17 cellular contexts compared by ENCODE assay signal in genomic region chr16:4443986-4444385, GRCh38. TPM values are rescaled to one million over a fixed set of nuclear protein-coding genes. Genes with fewer than 3 reads are reported as not detected.
DNase-seq lines count a peak whose midpoint lies in the region; ATAC-seq lines count a peak whose summit lies in the region.
"Had no signal": no experiment of that assay in that cellular context is flagged by ENCODE, and none has a peak within 500 bp of the region (broad histone marks: within the 10 kb centered on the region; RNA-seq: fewer than 3 reads in every experiment).

No MANE protein-coding gene starts in this region.

- H3K36me3 Mint-ChIP-seq in activated CD4-positive, alpha-beta memory T cell treated with anti-CD3 and anti-CD28 coated beads, Interleukin-2, amount 10 ng/mL, durations not matched to agents 7 days and 5 days (ENCODE audit: low read depth): peaks cover 72% of the 10 kb centered on the region
- H3K36me3 Mint-ChIP-seq in activated CD4-positive, alpha-beta memory T cell treated with anti-CD3 and anti-CD28 coated beads for 36 hours: peaks cover 62% of the 10 kb centered on the region
- peaks cover 8 to 16% of the 10 kb centered on the region in 2 donors for H3K36me3 Mint-ChIP-seq in activated naive CD4-positive, alpha-beta T cell treated with anti-CD3 and anti-CD28 coated beads, Interleukin-2, amount 50 U/mL, for 72 hours
- peaks cover 53% of the 10 kb centered on the region for H3K36me3 Mint-ChIP-seq in activated naive CD4-positive, alpha-beta T cell treated with anti-CD3 and anti-CD28 coated beads for 36 hours (ENCODE audit: low read depth)
- peaks cover 66% of the 10 kb centered on the region for H3K36me3 Mint-ChIP-seq in stimulated activated memory B cell treated with anti-CD40 and anti-IgM and Interleukin-4, amounts not matched to agents 10 μg/mL and 1 μg/mL and 100 μg/mL, for 72 hours

- H3K4me3 Mint-ChIP-seq in activated CD4-positive, alpha-beta memory T cell treated with anti-CD3 and anti-CD28 coated beads, Interleukin-2, amount 10 ng/mL, durations not matched to agents 7 days and 5 days: no peak overlapping the region
- H3K4me3 Mint-ChIP-seq in activated CD4-positive, alpha-beta memory T cell treated with anti-CD3 and anti-CD28 coated beads for 36 hours: no peak overlapping the region
- no peak overlapping the region for H3K4me3 Mint-ChIP-seq in activated naive CD4-positive, alpha-beta T cell treated with anti-CD3 and anti-CD28 coated beads for 36 hours
- no peak overlapping the region for H3K4me3 Mint-ChIP-seq in stimulated activated memory B cell treated with anti-CD40 and anti-IgM and Interleukin-4, amounts not matched to agents 10 μg/mL and 1 μg/mL and 100 μg/mL, for 72 hours
- H3K4me3 Mint-ChIP-seq: B cell; CD4-positive, alpha-beta T cell; CD8-positive, alpha-beta T cell had no signal

- H3K9me3 Mint-ChIP-seq in activated CD4-positive, alpha-beta memory T cell treated with anti-CD3 and anti-CD28 coated beads, Interleukin-2, amount 10 ng/mL, durations not matched to agents 7 days and 5 days: no peaks in the 10 kb centered on the region
- H3K9me3 Mint-ChIP-seq in activated CD4-positive, alpha-beta memory T cell treated with anti-CD3 and anti-CD28 coated beads for 36 hours: no peaks in the 10 kb centered on the region
- no peaks in the 10 kb centered on the region for H3K9me3 Mint-ChIP-seq in activated naive CD4-positive, alpha-beta T cell treated with anti-CD3 and anti-CD28 coated beads, Interleukin-2, amount 50 U/mL, for 72 hours
- no peaks in the 10 kb centered on the region for H3K9me3 Mint-ChIP-seq in activated naive CD4-positive, alpha-beta T cell treated with anti-CD3 and anti-CD28 coated beads for 36 hours
- H3K9me3 Mint-ChIP-seq in stimulated activated memory B cell treated with anti-CD40 and anti-IgM and Interleukin-4, amounts not matched to agents 10 μg/mL and 1 μg/mL and 100 μg/mL, for 72 hours: no peaks in the 10 kb centered on the region
- H3K9me3 Mint-ChIP-seq: CD4-positive, alpha-beta T cell; CD8-positive, alpha-beta T cell had no signal

- DNase-seq in activated CD4-positive, alpha-beta memory T cell treated with anti-CD3 and anti-CD28 coated beads, Interleukin-2, amount 10 ng/mL, durations not matched to agents 7 days and 5 days: no peak
- no peak for DNase-seq in activated CD4-positive, alpha-beta memory T cell treated with anti-CD3 and anti-CD28 coated beads for 36 hours
- DNase-seq in activated naive CD4-positive, alpha-beta T cell treated with anti-CD3 and anti-CD28 coated beads, Interleukin-2, amount 50 U/mL, for 72 hours (ENCODE audit: low spot score in 2 of 2): no peak
- DNase-seq in activated naive CD4-positive, alpha-beta T cell treated with anti-CD3 and anti-CD28 coated beads for 36 hours: no peak
- DNase-seq in head of caudate nucleus (peak in 22 of 42 donors; percentile 14 to 76 (median 34)), occipital lobe (lab: John Stamatoyannopoulos, UW) (no peak)
- DNase-seq: AML-193; Caco-2; Calu3; CD4-positive, alpha-beta T cell; CD8-positive, alpha-beta T cell; DMS79 treated with DMSO at 0.1 percent for 48 hours; GF-D8 had no signal

- CTCF ChIA-PET in activated CD4-positive, alpha-beta memory T cell treated with anti-CD3 and anti-CD28 coated beads, Interleukin-2, amount 10 ng/mL, durations not matched to agents 7 days and 5 days (lab: Charles Lee): no interaction called here
- CTCF ChIA-PET in activated CD4-positive, alpha-beta memory T cell treated with anti-CD3 and anti-CD28 coated beads for 36 hours (lab: Charles Lee): no interaction called here
- CTCF ChIA-PET in activated naive CD4-positive, alpha-beta T cell treated with anti-CD3 and anti-CD28 coated beads for 36 hours (lab: Charles Lee): no interaction called here

- intact Hi-C loops in activated CD4-positive, alpha-beta memory T cell treated with anti-CD3 and anti-CD28 coated beads for 36 hours (cut with micrococcal nuclease): no loop called here
- intact Hi-C loops in activated naive CD4-positive, alpha-beta T cell treated with anti-CD3 and anti-CD28 coated beads for 36 hours (cut with micrococcal nuclease): no loop called here
- intact Hi-C loops in head of caudate nucleus (cut with DNase I): no loop called here

- POLR2A ChIA-PET in activated CD4-positive, alpha-beta memory T cell treated with anti-CD3 and anti-CD28 coated beads, Interleukin-2, amount 10 ng/mL, durations not matched to agents 7 days and 5 days (lab: Charles Lee): no interaction called here
- POLR2A ChIA-PET in activated CD4-positive, alpha-beta memory T cell treated with anti-CD3 and anti-CD28 coated beads for 36 hours (lab: Charles Lee): no interaction called here

- H3K27me3 Mint-ChIP-seq in activated CD4-positive, alpha-beta memory T cell treated with anti-CD3 and anti-CD28 coated beads, Interleukin-2, amount 10 ng/mL, durations not matched to agents 7 days and 5 days: no peaks in the 10 kb centered on the region
- H3K27me3 Mint-ChIP-seq in activated CD4-positive, alpha-beta memory T cell treated with anti-CD3 and anti-CD28 coated beads for 36 hours: no peaks in the 10 kb centered on the region
- H3K27me3 Mint-ChIP-seq in activated naive CD4-positive, alpha-beta T cell treated with anti-CD3 and anti-CD28 coated beads for 36 hours (ENCODE audit: low read depth): no peaks in the 10 kb centered on the region
- no peaks in the 10 kb centered on the region for H3K27me3 Mint-ChIP-seq in stimulated activated memory B cell treated with anti-CD40 and anti-IgM and Interleukin-4, amounts not matched to agents 10 μg/mL and 1 μg/mL and 100 μg/mL, for 72 hours
- H3K27me3 Mint-ChIP-seq: B cell; CD4-positive, alpha-beta T cell had no signal

- H3K4me1 Mint-ChIP-seq in activated CD4-positive, alpha-beta memory T cell treated with anti-CD3 and anti-CD28 coated beads, Interleukin-2, amount 10 ng/mL, durations not matched to agents 7 days and 5 days: peaks cover 5% of the 10 kb centered on the region
- H3K4me1 Mint-ChIP-seq in activated CD4-positive, alpha-beta memory T cell treated with anti-CD3 and anti-CD28 coated beads for 36 hours (ENCODE audit: low read depth): no peaks in the 10 kb centered on the region
- peaks cover 1% of the 10 kb centered on the region for H3K4me1 Mint-ChIP-seq in activated naive CD4-positive, alpha-beta T cell treated with anti-CD3 and anti-CD28 coated beads for 36 hours (ENCODE audit: low read depth)
- no peaks in the 10 kb centered on the region for H3K4me1 Mint-ChIP-seq in stimulated activated memory B cell treated with anti-CD40 and anti-IgM and Interleukin-4, amounts not matched to agents 10 μg/mL and 1 μg/mL and 100 μg/mL, for 72 hours
- H3K4me1 Mint-ChIP-seq: B cell had no signal

- ATAC-seq in activated naive CD4-positive, alpha-beta T cell treated with anti-CD3 and anti-CD28 coated beads, Interleukin-2, amount 50 U/mL, for 72 hours: no peak
- no peak for ATAC-seq in stimulated activated memory B cell treated with anti-CD40 and anti-IgM and Interleukin-4, amounts not matched to agents 10 μg/mL and 1 μg/mL and 100 μg/mL, for 72 hours
- no peak for ATAC-seq in HG03280 (IDR thresholded peaks at IDR 0.05; ENCODE audit: unreplicated experiment)
- ATAC-seq: A549; CD8-positive, alpha-beta T cell had no signal

- H3K27ac Mint-ChIP-seq in activated CD4-positive, alpha-beta memory T cell treated with anti-CD3 and anti-CD28 coated beads, Interleukin-2, amount 10 ng/mL, durations not matched to agents 7 days and 5 days: peak overlapping the region; percentile 31
- H3K27ac Mint-ChIP-seq in activated CD4-positive, alpha-beta memory T cell treated with anti-CD3 and anti-CD28 coated beads for 36 hours: no peak overlapping the region
- peak overlapping the region; percentile 32 to 38 for H3K27ac Mint-ChIP-seq in activated naive CD4-positive, alpha-beta T cell treated with anti-CD3 and anti-CD28 coated beads, Interleukin-2, amount 50 U/mL, for 72 hours
- no peak overlapping the region for H3K27ac Mint-ChIP-seq in activated naive CD4-positive, alpha-beta T cell treated with anti-CD3 and anti-CD28 coated beads for 36 hours
- peak overlapping the region; percentile 32 for H3K27ac Mint-ChIP-seq in stimulated activated memory B cell treated with anti-CD40 and anti-IgM and Interleukin-4, amounts not matched to agents 10 μg/mL and 1 μg/mL and 100 μg/mL, for 72 hours
- H3K27ac Mint-ChIP-seq: B cell; CD8-positive, alpha-beta T cell had no signal

RNA-seq across cellular contexts. Expression of gene DNAJA3, which starts 18.3 kb away (rescaled TPM):
- 10 to 100 TPM; 39.5 to 41.1 TPM for total RNA-seq in activated CD4-positive, alpha-beta memory T cell treated with anti-CD3 and anti-CD28 coated beads, Interleukin-2, amount 10 ng/mL, durations not matched to agents 7 days and 5 days
- total RNA-seq in activated CD4-positive, alpha-beta memory T cell treated with anti-CD3 and anti-CD28 coated beads for 36 hours: 10 to 100 TPM; 74.6 to 75.0 TPM
- total RNA-seq in activated naive CD4-positive, alpha-beta T cell treated with anti-CD3 and anti-CD28 coated beads, Interleukin-2, amount 50 U/mL, for 72 hours: 10 to 100 TPM; 66.2 to 79.2 TPM
- 10 to 100 TPM; 86.7 to 88.0 TPM for total RNA-seq in activated naive CD4-positive, alpha-beta T cell treated with anti-CD3 and anti-CD28 coated beads for 36 hours
- 32.1 TPM for total RNA-seq in occipital lobe

RNA-seq across cellular contexts. Expression of gene CORO7, which starts 27.6 kb away (rescaled TPM):
- 100 to 1,000 TPM; 244 to 245 TPM for total RNA-seq in activated CD4-positive, alpha-beta memory T cell treated with anti-CD3 and anti-CD28 coated beads, Interleukin-2, amount 10 ng/mL, durations not matched to agents 7 days and 5 days
- total RNA-seq in activated CD4-positive, alpha-beta memory T cell treated with anti-CD3 and anti-CD28 coated beads for 36 hours: 100 to 1,000 TPM in 1 of 2 experiments, 10 to 100 TPM in 1; 90.4 to 101 TPM
- 10 to 100 TPM; 52.5 to 65.9 TPM for total RNA-seq in activated naive CD4-positive, alpha-beta T cell treated with anti-CD3 and anti-CD28 coated beads, Interleukin-2, amount 50 U/mL, for 72 hours
- 10 to 100 TPM; 39.7 to 43.3 TPM for total RNA-seq in activated naive CD4-positive, alpha-beta T cell treated with anti-CD3 and anti-CD28 coated beads for 36 hours
- total RNA-seq in occipital lobe: 38.8 TPM

RNA-seq across cellular contexts. Expression of gene NMRAL1, which starts 30.4 kb away (rescaled TPM):
- total RNA-seq in activated CD4-positive, alpha-beta memory T cell treated with anti-CD3 and anti-CD28 coated beads, Interleukin-2, amount 10 ng/mL, durations not matched to agents 7 days and 5 days: 10 to 100 TPM; 49.5 to 56.2 TPM
- total RNA-seq in activated CD4-positive, alpha-beta memory T cell treated with anti-CD3 and anti-CD28 coated beads for 36 hours: 10 to 100 TPM; 50.5 to 55.0 TPM
- 10 to 100 TPM; 30.5 to 42.8 TPM for total RNA-seq in activated naive CD4-positive, alpha-beta T cell treated with anti-CD3 and anti-CD28 coated beads, Interleukin-2, amount 50 U/mL, for 72 hours
- 10 to 100 TPM; 30.5 to 30.8 TPM for total RNA-seq in activated naive CD4-positive, alpha-beta T cell treated with anti-CD3 and anti-CD28 coated beads for 36 hours
- 51.2 TPM for total RNA-seq in occipital lobe

RNA-seq across cellular contexts. Expression of gene HMOX2, which starts 32.2 kb away (rescaled TPM):
- total RNA-seq in activated CD4-positive, alpha-beta memory T cell treated with anti-CD3 and anti-CD28 coated beads, Interleukin-2, amount 10 ng/mL, durations not matched to agents 7 days and 5 days: 10 to 100 TPM; 77.4 to 83.4 TPM
- 10 to 100 TPM; 69.1 to 76.0 TPM for total RNA-seq in activated CD4-positive, alpha-beta memory T cell treated with anti-CD3 and anti-CD28 coated beads for 36 hours
- total RNA-seq in activated naive CD4-positive, alpha-beta T cell treated with anti-CD3 and anti-CD28 coated beads, Interleukin-2, amount 50 U/mL, for 72 hours: 10 to 100 TPM; 32.5 to 56.4 TPM
- total RNA-seq in activated naive CD4-positive, alpha-beta T cell treated with anti-CD3 and anti-CD28 coated beads for 36 hours: 10 to 100 TPM; 46.8 to 49.3 TPM
- total RNA-seq in occipital lobe: 27.0 TPM

Comparison
In these comparisons a context has a peak if more than half of its experiments do, and no peak if none do; other contexts are left out.
1. H3K27ac Mint-ChIP-seq: peak in activated CD4-positive, alpha-beta memory T cell treated with anti-CD3 and anti-CD28 coated beads, Interleukin-2, amount 10 ng/mL, durations not matched to agents 7 days and 5 days (single experiment), activated naive CD4-positive, alpha-beta T cell treated with anti-CD3 and anti-CD28 coated beads, Interleukin-2, amount 50 U/mL, for 72 hours (2 of 2) and stimulated activated memory B cell treated with anti-CD40 and anti-IgM and Interleukin-4, amounts not matched to agents 10 μg/mL and 1 μg/mL and 100 μg/mL, for 72 hours (single experiment); none in activated CD4-positive, alpha-beta memory T cell treated with anti-CD3 and anti-CD28 coated beads for 36 hours (single experiment) and activated naive CD4-positive, alpha-beta T cell treated with anti-CD3 and anti-CD28 coated beads for 36 hours (single experiment).
2. DNase-seq: peak in head of caudate nucleus (22 of 42); none in activated CD4-positive, alpha-beta memory T cell treated with anti-CD3 and anti-CD28 coated beads, Interleukin-2, amount 10 ng/mL, durations not matched to agents 7 days and 5 days (single experiment), activated CD4-positive, alpha-beta memory T cell treated with anti-CD3 and anti-CD28 coated beads for 36 hours (single experiment), activated naive CD4-positive, alpha-beta T cell treated with anti-CD3 and anti-CD28 coated beads, Interleukin-2, amount 50 U/mL, for 72 hours (0 of 2), activated naive CD4-positive, alpha-beta T cell treated with anti-CD3 and anti-CD28 coated beads for 36 hours (single experiment) and occipital lobe (single experiment).